Comparison of ENCODE assay signal across 33 cellular contexts in the genomic region with DNA sequence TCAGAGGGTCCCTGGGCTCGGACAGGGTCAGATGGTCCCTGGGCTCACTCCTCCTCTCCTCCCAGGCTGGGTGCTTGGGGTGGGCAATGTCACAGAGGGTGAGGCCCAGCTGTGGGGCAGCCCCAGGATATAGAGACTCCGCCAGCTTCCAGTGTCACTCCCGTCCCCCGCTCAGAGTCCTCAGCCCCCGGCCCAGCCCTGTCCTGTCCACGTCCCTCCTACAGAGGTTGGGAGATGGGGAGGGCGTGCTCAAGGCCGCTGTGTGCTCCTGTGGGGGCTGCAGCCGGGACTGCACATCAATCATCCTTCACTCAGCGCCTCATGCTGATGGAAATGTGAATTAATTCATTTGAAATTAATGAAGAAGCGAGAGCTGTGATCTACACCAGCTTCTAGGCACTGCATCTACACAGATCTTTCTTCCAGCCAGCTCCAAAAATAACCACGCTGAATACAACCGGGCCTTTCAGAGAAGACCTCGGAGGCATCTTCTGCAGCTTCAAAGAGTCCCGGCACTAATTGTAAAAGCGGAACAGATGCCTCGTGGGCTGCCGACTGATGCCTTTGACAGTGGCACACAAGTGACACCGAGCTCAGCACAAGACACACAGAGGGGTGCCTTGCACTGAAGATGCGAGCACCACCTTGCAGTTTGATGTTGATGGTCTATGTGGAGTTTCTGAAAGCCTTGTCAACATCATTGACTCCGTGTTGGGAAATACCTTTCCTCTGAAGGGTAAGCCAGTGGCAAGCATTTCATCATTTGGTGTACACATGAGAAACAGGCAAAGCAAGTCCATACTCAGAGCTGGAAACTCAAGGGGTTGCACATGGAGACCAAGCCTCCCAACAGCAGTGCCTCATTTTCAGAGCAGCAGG. TPM values are rescaled to one million over a fixed set of nuclear protein-coding genes. Genes with fewer than 3 reads are reported as not detected.
"Had no signal": no experiment of that assay in that cellular context is flagged by ENCODE, and none has a peak within 500 bp of the region (broad histone marks: within the 10 kb centered on the region; RNA-seq: fewer than 3 reads in every experiment).

No MANE protein-coding gene starts in this region.

- H3K4me1 Mint-ChIP-seq: stimulated activated memory B cell treated with anti-CD40 and anti-IgM and Interleukin-4, amounts not matched to agents 10 μg/mL and 1 μg/mL and 100 μg/mL, for 72 hours; stimulated activated naive CD8-positive, alpha-beta T cell treated with anti-CD3 and anti-CD28 coated beads, Interleukin-15, amount 100 ng/mL, for 72 hours had no signal

- H3K27me3 ChIP-seq: body of pancreas, cardiac muscle cell, ovary, vagina had no signal

- H3K27ac ChIP-seq: body of pancreas, cardiac muscle cell, heart right ventricle, left lung, ovary, prostate gland, skin epidermis, vagina had no signal

- H3K4me3 ChIP-seq: body of pancreas, cardiac muscle cell, heart right ventricle, left lung, lung, mucosa of descending colon, ovary, prostate gland, skin epidermis, vagina had no signal

- H3K4me3 Mint-ChIP-seq: activated T-cell treated with anti-CD3 and anti-CD28 coated beads, Interleukin-2, amount 50 U/mL, for 24 hours; natural killer cell treated with Interleukin-12 subunit alpha and Interleukin-12 subunit beta and Interleukin-15 and Interleukin-18, amount 100 ng/mL, for 72 hours; stimulated activated memory B cell treated with anti-CD40 and anti-IgM and Interleukin-4, amounts not matched to agents 10 μg/mL and 1 μg/mL and 100 μg/mL, for 72 hours; stimulated activated naive CD8-positive, alpha-beta T cell treated with anti-CD3 and anti-CD28 coated beads, Interleukin-15, amount 100 ng/mL, for 72 hours; T-helper 2 cell treated with Interferon-gamma antibody and Interleukin-4, amounts not matched to agents 5 μg/mL and 100 μg/mL, for 36 hours; type B pancreatic cell had no signal

- H3K36me3 Mint-ChIP-seq: natural killer cell treated with Interleukin-12 subunit alpha and Interleukin-12 subunit beta and Interleukin-15 and Interleukin-18, amount 100 ng/mL, for 72 hours; stimulated activated memory B cell treated with anti-CD40 and anti-IgM and Interleukin-4, amounts not matched to agents 10 μg/mL and 1 μg/mL and 100 μg/mL, for 72 hours had no signal

- ATAC-seq: activated naive CD4-positive, alpha-beta T cell treated with anti-CD3 and anti-CD28 coated beads, Interleukin-2, amount 50 U/mL, for 72 hours; body of pancreas; left lung; mucosa of descending colon; sciatic nerve; stimulated activated memory B cell treated with anti-CD40 and anti-IgM and Interleukin-4, amounts not matched to agents 10 μg/mL and 1 μg/mL and 100 μg/mL, for 72 hours; stimulated activated naive CD8-positive, alpha-beta T cell treated with anti-CD3 and anti-CD28 coated beads, Interleukin-15, amount 100 ng/mL, for 72 hours had no signal

- H3K4me1 ChIP-seq: heart right ventricle, left lung, prostate gland, vagina had no signal

- H3K9me3 Mint-ChIP-seq: activated T-cell treated with anti-CD3 and anti-CD28 coated beads, Interleukin-2, amount 50 U/mL, for 24 hours; natural killer cell treated with Interleukin-12 subunit alpha and Interleukin-12 subunit beta and Interleukin-15 and Interleukin-18, amount 100 ng/mL, for 72 hours; T-helper 2 cell treated with Interferon-gamma antibody and Interleukin-4, amounts not matched to agents 5 μg/mL and 100 μg/mL, for 36 hours had no signal

- H3K27ac Mint-ChIP-seq: activated naive CD4-positive, alpha-beta T cell treated with anti-CD3 and anti-CD28 coated beads, Interleukin-2, amount 50 U/mL, for 72 hours; activated T-cell treated with anti-CD3 and anti-CD28 coated beads, Interleukin-2, amount 50 U/mL, for 24 hours; natural killer cell treated with Interleukin-12 subunit alpha and Interleukin-12 subunit beta and Interleukin-15 and Interleukin-18, amount 100 ng/mL, for 72 hours; stimulated activated memory B cell treated with anti-CD40 and anti-IgM and Interleukin-4, amounts not matched to agents 10 μg/mL and 1 μg/mL and 100 μg/mL, for 72 hours; stimulated activated naive CD8-positive, alpha-beta T cell treated with anti-CD3 and anti-CD28 coated beads, Interleukin-15, amount 100 ng/mL, for 72 hours; T-helper 2 cell treated with Interferon-gamma antibody and Interleukin-4, amounts not matched to agents 5 μg/mL and 100 μg/mL, for 36 hours; type B pancreatic cell had no signal

- DNase-seq: activated CD4-positive, alpha-beta T cell treated with anti-CD3 and anti-CD28 coated beads for 4 hours; activated CD4-positive, alpha-beta T cell treated with anti-CD3 and anti-CD28 coated beads, Interleukin-2, amount 50 U/mL, for 48 hours; activated CD8-positive, alpha-beta memory T cell treated with anti-CD3 and anti-CD28 coated beads, Interleukin-2, amount 50 U/mL, for 4 hours; activated naive CD4-positive, alpha-beta T cell; activated T-cell treated with anti-CD3 and anti-CD28 coated beads, Interleukin-2, amount 50 U/mL, for 24 hours; body of pancreas; foreskin fibroblast; heart right ventricle; left lung; mesendoderm; mucosa of descending colon; ovary; retina; stimulated activated CD4-positive, alpha-beta T cell treated with anti-CD3 and anti-CD28 coated beads, Interleukin-1b, Interleukin-23, amount 100 ng/mL, for 48 hours; stimulated activated CD4-positive, alpha-beta T cell treated with anti-CD3 and anti-CD28 coated beads, Interleukin-4, amount 100 ng/mL, for 4 hours; stimulated activated CD8-positive, alpha-beta memory T cell treated with anti-CD3 and anti-CD28 coated beads, Interleukin-4, amount 100 ng/mL, for 48 hours; stimulated activated naive CD8-positive, alpha-beta T cell treated with anti-CD3 and anti-CD28 coated beads, Interleukin-15, amount 100 ng/mL, for 72 hours; substantia nigra; T-helper 1 cell had no signal

- H3K36me3 ChIP-seq: cardiac muscle cell, heart right ventricle, left lung, ovary, prostate gland, vagina had no signal

- H3K9me3 ChIP-seq: body of pancreas, heart right ventricle, left lung, mucosa of descending colon, ovary, prostate gland, vagina had no signal

RNA-seq across cellular contexts. Expression of gene DACT2, which starts 39.3 kb away (rescaled TPM):
- total RNA-seq: activated CD8-positive, alpha-beta memory T cell treated with anti-CD3 and anti-CD28 coated beads for 36 hours; activated naive CD4-positive, alpha-beta T cell treated with anti-CD3 and anti-CD28 coated beads, Interleukin-2, amount 50 U/mL, for 72 hours; endothelial cell of umbilical vein; myocyte; natural killer cell treated with Interleukin-12 subunit alpha and Interleukin-12 subunit beta and Interleukin-15 and Interleukin-18, amount 100 ng/mL, for 72 hours had no signal
